ENCODE assay signal across 15 cellular contexts in the genomic region with DNA sequence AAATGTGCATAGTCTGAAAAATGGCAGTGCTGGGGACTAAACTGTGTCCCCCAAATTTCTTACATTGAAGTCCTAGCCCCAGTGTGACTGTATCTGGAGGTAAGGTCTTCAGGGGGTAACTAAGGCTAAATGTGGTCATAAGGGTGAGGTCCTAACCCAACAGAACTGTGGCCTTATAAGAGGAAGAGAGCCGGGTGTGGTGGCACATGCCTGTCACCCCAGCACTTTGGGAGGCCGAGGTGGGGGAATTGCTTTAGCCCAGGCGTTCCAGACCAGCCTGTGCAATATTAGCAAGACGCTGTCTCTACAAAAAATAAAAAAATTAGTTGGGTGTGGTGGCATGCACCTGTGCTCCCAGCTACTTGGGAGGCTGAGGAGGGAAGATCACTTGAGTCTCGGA. TPM values are rescaled to one million over a fixed set of nuclear protein-coding genes. Genes with fewer than 3 reads are reported as not detected.
DNase-seq lines count a peak whose midpoint lies in the region; ATAC-seq and TF ChIP-seq lines count a peak whose summit lies in the region.
"Had no signal": no experiment of that assay in that cellular context is flagged by ENCODE, and none has a peak within 500 bp of the region (broad histone marks: within the 10 kb centered on the region; RNA-seq: fewer than 3 reads in every experiment).

No MANE protein-coding gene starts in this region.

- H3K27me3 Mint-ChIP-seq in IgD-negative memory B cell: no peaks in the 10 kb centered on the region

- H3K9me3 ChIP-seq in colonic mucosa: no peaks in the 10 kb centered on the region

- peak overlapping the region; percentile 29 to 85 (median 85) for H3K27ac Mint-ChIP-seq in IgD-negative memory B cell

- no peaks in the 10 kb centered on the region for H3K36me3 ChIP-seq in colonic mucosa

- H3K9ac ChIP-seq in colonic mucosa (ENCODE audit: low read depth in 2 of 2, low read length in 2 of 2): no peak overlapping the region

- no peak overlapping the region for H3K4me3 ChIP-seq in colonic mucosa

- no peak for ATAC-seq in GM19463 (IDR thresholded peaks at IDR 0.05; ENCODE audit: unreplicated experiment)
- no peak for ATAC-seq in GM19035 (IDR thresholded peaks at IDR 0.05; ENCODE audit: unreplicated experiment)

- H3K36me3 Mint-ChIP-seq in IgD-negative memory B cell: peaks cover 10% of the 10 kb centered on the region

- H3K4me1 Mint-ChIP-seq in IgD-negative memory B cell: peaks cover 3 to 7% (median 4%) of the 10 kb centered on the region in 3 donors

- no peaks in the 10 kb centered on the region for H3K9me3 Mint-ChIP-seq in IgD-negative memory B cell

- no peak overlapping the region for H3K27ac ChIP-seq in colonic mucosa

- peak; percentile 47 for DNase-seq in activated CD4-positive, alpha-beta T cell treated with anti-CD3 and anti-CD28 coated beads for 48 hours
- DNase-seq in colonic mucosa (peak; percentile 63), dedifferentiated amniotic fluid mesenchymal stem cell (ENCODE audit: extremely low spot score) (no peak), SKM-1 (lab: John Stamatoyannopoulos, UW; ENCODE audit: unreplicated experiment) (no peak)
- peak; percentile 54 for DNase-seq in stimulated activated CD8-positive, alpha-beta memory T cell treated with anti-CD3 and anti-CD28 coated beads, Interleukin-12 subunit alpha, Interleukin-12 subunit beta, amount 100 ng/mL, for 4 hours (ENCODE audit: low read depth)
- DNase-seq: DMS53, HCEC 1CT, kidney glomerular epithelial cell, NCI-H1436 had no signal

- TF ChIP-seq CTCF in colonic mucosa (IDR thresholded peaks at IDR 0.05): no peak

- peaks cover 5% of the 10 kb centered on the region for H3K4me1 ChIP-seq in colonic mucosa

- H3K4me3 Mint-ChIP-seq in IgD-negative memory B cell: peak overlapping the region in 3 of 4 donors; percentile 2 to 45 (median 8)

- H3K27me3 ChIP-seq in colonic mucosa: no peaks in the 10 kb centered on the region

- intact Hi-C loops in colonic mucosa (cut with DNase I): no loop called here

RNA-seq across cellular contexts. Expression of a gene that starts 17.8 kb away (rescaled TPM):
- not detected for polyA plus RNA-seq in IgD-negative memory B cell
- total RNA-seq in colonic mucosa: not detected
- total RNA-seq: pulmonary artery endothelial cell, RPMI7951 had no signal
- polyA plus RNA-seq: esophagus had no signal

RNA-seq across cellular contexts. Expression of a gene that starts 32.2 kb away (rescaled TPM):
- polyA plus RNA-seq in IgD-negative memory B cell: 46.0 TPM
- 10 to 100 TPM; 23.4 to 40.2 TPM for total RNA-seq in colonic mucosa

RNA-seq across cellular contexts. Expression of a gene that starts 33.1 kb away (rescaled TPM):
- 42.6 TPM for polyA plus RNA-seq in IgD-negative memory B cell
- 10 to 100 TPM; 54.6 to 62.6 TPM for total RNA-seq in colonic mucosa

RNA-seq across cellular contexts. Expression of a gene that starts 53.7 kb away (rescaled TPM):
- polyA plus RNA-seq in IgD-negative memory B cell: not detected
- total RNA-seq in colonic mucosa: 1 to 10 TPM; 1.5 to 4.1 TPM
- total RNA-seq: RPMI7951 had no signal

Comparison
In these comparisons a context has a peak if more than half of its experiments do, and no peak if none do; other contexts are left out.
1. DNase-seq: peak in activated CD4-positive, alpha-beta T cell treated with anti-CD3 and anti-CD28 coated beads for 48 hours (single experiment), colonic mucosa (single experiment) and stimulated activated CD8-positive, alpha-beta memory T cell treated with anti-CD3 and anti-CD28 coated beads, Interleukin-12 subunit alpha, Interleukin-12 subunit beta, amount 100 ng/mL, for 4 hours (single experiment); none in dedifferentiated amniotic fluid mesenchymal stem cell (single experiment) and SKM-1 (single experiment).